ENCODE assay signal across 12 cellular contexts in genomic region chr6:6820688-6821238, GRCh38.
DNase-seq lines count a peak whose midpoint lies in the region; ATAC-seq and TF ChIP-seq lines count a peak whose summit lies in the region.
"Had no signal": no experiment of that assay in that cellular context is flagged by ENCODE, and none has a peak within 500 bp of the region (broad histone marks: within the 10 kb centered on the region; RNA-seq: fewer than 3 reads in every experiment).

No MANE protein-coding gene starts in this region.

- ATAC-seq in left colon, result peak; percentile 92
- ATAC-seq in HG03571 (IDR thresholded peaks at IDR 0.05; ENCODE audit: unreplicated experiment), result no peak
- no peak for ATAC-seq in HG02610 (IDR thresholded peaks at IDR 0.05; ENCODE audit: unreplicated experiment)
- no peak for ATAC-seq in psoas muscle
- ATAC-seq: A549; activated CD8-positive, alpha-beta memory T cell treated with anti-CD3 and anti-CD28 coated beads, Interleukin-2, amount 10 ng/mL, durations not matched to agents 7 days and 5 days had no signal

- DNase-seq in COR-L47 (lab: John Stamatoyannopoulos, UW), result peak; percentile 82
- DNase-seq in NCI-H2029 (lab: John Stamatoyannopoulos, UW), result peak; percentile 99
- DNase-seq in MCF 10A (ENCODE audit: unreplicated experiment), result peak; percentile 94
- peak; percentile 69 to 88 for DNase-seq in left colon
- DNase-seq in amniotic stem cell (lab: John Stamatoyannopoulos, UW), result no peak
- no peak for DNase-seq in psoas muscle
- DNase-seq: activated CD8-positive, alpha-beta memory T cell treated with anti-CD3 and anti-CD28 coated beads, Interleukin-2, amount 10 ng/mL, durations not matched to agents 7 days and 5 days had no signal

- peaks cover 16% of the 10 kb centered on the region for H3K4me1 ChIP-seq in psoas muscle
- H3K4me1 ChIP-seq: A549 had no signal

- CTCF ChIA-PET in MCF 10A (lab: Yijun Ruan, JAX), result interaction anchor here (0.5 to 1.1 kb wide), 4 partner anchors 36 to 1112 kb away, joined by 3 to 5 read pairs (median 4); no protein-coding TSS in a partner anchor

- H3K4me3 ChIP-seq in psoas muscle, result no peak overlapping the region
- H3K4me3 ChIP-seq: A549, right lobe of liver had no signal

- no peaks in the 10 kb centered on the region for H3K27me3 Mint-ChIP-seq in MCF 10A (ENCODE audit: insufficient read depth, unreplicated experiment)

- H3K27me3 ChIP-seq in psoas muscle (ENCODE audit: insufficient read depth in 3 of 3, low read length in 2 of 3), result no peaks in the 10 kb centered on the region
- H3K27me3 ChIP-seq: right lobe of liver had no signal

- H3K27ac ChIP-seq in psoas muscle, result no peak overlapping the region
- H3K27ac ChIP-seq: A549, right lobe of liver had no signal

- H3K4me3 Mint-ChIP-seq in MCF 10A (ENCODE audit: unreplicated experiment), result no peak overlapping the region
- H3K4me3 Mint-ChIP-seq: activated CD8-positive, alpha-beta memory T cell treated with anti-CD3 and anti-CD28 coated beads, Interleukin-2, amount 10 ng/mL, durations not matched to agents 7 days and 5 days; memory B cell had no signal

- no peaks in the 10 kb centered on the region for H3K9me3 Mint-ChIP-seq in MCF 10A (ENCODE audit: unreplicated experiment)
- H3K9me3 Mint-ChIP-seq: memory B cell had no signal

- POLR2A ChIA-PET in MCF 10A (lab: Yijun Ruan, JAX), result interaction anchor here (0.6 to 4.1 kb wide), 8 partner anchors 9 to 71 kb away, joined by 3 to 24 read pairs (median 4); no protein-coding TSS in a partner anchor

- no peak for TF ChIP-seq CTCF in MCF 10A (IDR thresholded peaks at IDR 0.05; ENCODE audit: unreplicated experiment)
- no peak for TF ChIP-seq CTCF in psoas muscle (IDR thresholded peaks at IDR 0.05)

- WGBS in psoas muscle, 3 donors, result 62 to 75% (median 73%) methylated on average over 9 of the region's 9 CpGs

- H3K9me3 ChIP-seq in psoas muscle, result no peaks in the 10 kb centered on the region
- H3K9me3 ChIP-seq: A549, right lobe of liver had no signal

- intact Hi-C loops in MCF 10A (cut with micrococcal nuclease), result no loop called here
- intact Hi-C loops in left colon (cut with DNase I, micrococcal nuclease), result no loop called here
- intact Hi-C loops in psoas muscle (cut with DNase I), result loop anchor here in 1 of 2 donors (5.0 kb wide), 1 partner anchor 68 kb away; no protein-coding TSS in a partner anchor

- peaks cover 39% of the 10 kb centered on the region for H3K4me1 Mint-ChIP-seq in MCF 10A (ENCODE audit: insufficient read depth, unreplicated experiment)

- BruUV-seq in MCF 10A (replicated peaks; lab: Mats Ljungman, UMichigan), result no TSS peak

- H3K36me3 Mint-ChIP-seq in MCF 10A (ENCODE audit: insufficient read depth, unreplicated experiment), result no peaks in the 10 kb centered on the region
- H3K36me3 Mint-ChIP-seq: activated CD8-positive, alpha-beta memory T cell treated with anti-CD3 and anti-CD28 coated beads, Interleukin-2, amount 10 ng/mL, durations not matched to agents 7 days and 5 days; memory B cell had no signal

- H3K36me3 ChIP-seq in psoas muscle (ENCODE audit: insufficient read depth in 1 of 2, low read depth in 1 of 2), result no peaks in the 10 kb centered on the region
- H3K36me3 ChIP-seq: right lobe of liver had no signal

- H3K27ac Mint-ChIP-seq in MCF 10A (ENCODE audit: low read depth, unreplicated experiment), result no peak overlapping the region
- H3K27ac Mint-ChIP-seq: activated CD8-positive, alpha-beta memory T cell treated with anti-CD3 and anti-CD28 coated beads, Interleukin-2, amount 10 ng/mL, durations not matched to agents 7 days and 5 days; memory B cell had no signal

Comparison
In these comparisons a context has a peak if more than half of its experiments do, and no peak if none do; other contexts are left out.
1. DNase-seq: peak in COR-L47 (single experiment), NCI-H2029 (single experiment), MCF 10A (single experiment) and left colon (2 of 2); none in amniotic stem cell (single experiment) and psoas muscle (0 of 2).